In genomic region chr10:110040767-110041478, GRCh38 we compare ENCODE assay signal across 17 cellular contexts. TPM values are rescaled to one million over a fixed set of nuclear protein-coding genes. Genes with fewer than 3 reads are reported as not detected.
DNase-seq lines count a peak whose midpoint lies in the region; ATAC-seq, FAIRE-seq and TF ChIP-seq lines count a peak whose summit lies in the region.
"Had no signal": no experiment of that assay in that cellular context is flagged by ENCODE, and none has a peak within 500 bp of the region (broad histone marks: within the 10 kb centered on the region; RNA-seq: fewer than 3 reads in every experiment).

No MANE protein-coding gene starts in this region.

- FAIRE-seq in H54 (lab: Jason Lieb, UNC), result peak; percentile 6

- no peaks in the 10 kb centered on the region for H3K27me3 Mint-ChIP-seq in activated CD8-positive, alpha-beta T cell treated with anti-CD3 and anti-CD28 coated beads for 36 hours
- H3K27me3 Mint-ChIP-seq in activated CD8-positive, alpha-beta T cell treated with anti-CD3 and anti-CD28 coated beads, Interleukin-2, amount 10 ng/mL, durations not matched to agents 7 days and 5 days (ENCODE audit: low read depth), result no peaks in the 10 kb centered on the region
- no peaks in the 10 kb centered on the region for H3K27me3 Mint-ChIP-seq in natural killer cell treated with Interleukin-12 subunit alpha and Interleukin-12 subunit beta and Interleukin-15 and Interleukin-18, amount 100 ng/mL, for 72 hours
- H3K27me3 Mint-ChIP-seq: activated naive CD8-positive, alpha-beta T cell treated with anti-CD3 and anti-CD28 coated beads, Interleukin-2, amount 10 ng/mL, durations not matched to agents 7 days and 5 days had no signal

- H3K9ac ChIP-seq in PC-3 (ENCODE audit: low read length), result no peak overlapping the region
- H3K9ac ChIP-seq: parathyroid adenoma had no signal

- intact Hi-C loops in activated CD8-positive, alpha-beta T cell treated with anti-CD3 and anti-CD28 coated beads for 36 hours (cut with micrococcal nuclease), result no loop called here
- intact Hi-C loops in body of pancreas (cut with DNase I) (no loop called here), PC-3 (cut with micrococcal nuclease) (no loop called here)

- H4K20me1 ChIP-seq in PC-3 (ENCODE audit: low read length), result no peaks in the 10 kb centered on the region

- 0 out of 2 replicates have a peak, but pooled peaks cover 3% of the 10 kb centered on the region for H3K79me2 ChIP-seq in PC-3 (ENCODE audit: low read length)

- H3K4me2 ChIP-seq in PC-3 (ENCODE audit: low read length), result no peak overlapping the region

- H3K27ac ChIP-seq in body of pancreas (peak overlapping the region in 3 of 4 donors; percentile 14 to 61 (median 52)), PC-3 (ENCODE audit: low read length) (no peak overlapping the region)
- H3K27ac ChIP-seq: parathyroid adenoma, Peyer's patch, thoracic aorta had no signal

- no peaks in the 10 kb centered on the region for H3K9me3 ChIP-seq in body of pancreas
- H3K9me3 ChIP-seq in PC-3 (ENCODE audit: low read length), result no peaks in the 10 kb centered on the region
- H3K9me3 ChIP-seq: Peyer's patch, thoracic aorta had no signal

- peaks cover 44% of the 10 kb centered on the region for H3K4me1 ChIP-seq in body of pancreas
- H3K4me1 ChIP-seq in PC-3 (ENCODE audit: insufficient read depth, low read length), result no peaks in the 10 kb centered on the region
- H3K4me1 ChIP-seq: parathyroid adenoma, Peyer's patch had no signal

- WGBS in body of pancreas, 2 donors, result 61 to 77% methylated on average over 9 of the region's 9 CpGs

- no peaks in the 10 kb centered on the region for H3F3A ChIP-seq in PC-3 (ENCODE audit: low read length, unreplicated experiment)

- CTCF ChIA-PET in activated CD8-positive, alpha-beta T cell treated with anti-CD3 and anti-CD28 coated beads for 36 hours (lab: Charles Lee), result interaction anchor here (1.8 kb wide), 1 partner anchor 11 kb away, joined by 6 read pairs; no protein-coding TSS in a partner anchor
- CTCF ChIA-PET in activated CD8-positive, alpha-beta T cell treated with anti-CD3 and anti-CD28 coated beads, Interleukin-2, amount 10 ng/mL, durations not matched to agents 7 days and 5 days (lab: Charles Lee), result interaction anchor here (1.0 kb wide), 1 partner anchor 63 kb away, joined by 4 read pairs; no protein-coding TSS in a partner anchor
- CTCF ChIA-PET in PC-3 (lab: Charles Lee), result no interaction called here

- no peaks in the 10 kb centered on the region for H3K9me2 ChIP-seq in PC-3 (replicated peaks; ENCODE audit: low read length)

- H3K4me1 Mint-ChIP-seq in activated CD8-positive, alpha-beta T cell treated with anti-CD3 and anti-CD28 coated beads for 36 hours (ENCODE audit: low read depth), result peaks cover 73% of the 10 kb centered on the region
- peaks cover 29% of the 10 kb centered on the region for H3K4me1 Mint-ChIP-seq in activated CD8-positive, alpha-beta T cell treated with anti-CD3 and anti-CD28 coated beads, Interleukin-2, amount 10 ng/mL, durations not matched to agents 7 days and 5 days (ENCODE audit: low read depth)
- H3K4me1 Mint-ChIP-seq in natural killer cell treated with Interleukin-12 subunit alpha and Interleukin-12 subunit beta and Interleukin-15 and Interleukin-18, amount 100 ng/mL, for 72 hours (ENCODE audit: low read depth in 2 of 2), result peaks cover 40 to 66% of the 10 kb centered on the region in 2 donors

- H2AFZ ChIP-seq in PC-3 (ENCODE audit: low read length), result no peak overlapping the region
- H2AFZ ChIP-seq: parathyroid adenoma had no signal

- H3K36me3 ChIP-seq in body of pancreas (replicated peaks in 1 of 2; ENCODE audit: insufficient read depth in 1 of 2, low read depth in 2 of 2), result no peaks in the 10 kb centered on the region
- no peaks in the 10 kb centered on the region for H3K36me3 ChIP-seq in PC-3 (ENCODE audit: low read depth, low read length)
- H3K36me3 ChIP-seq: Peyer's patch, thoracic aorta had no signal

- peak overlapping the region; percentile 3 for H3K27ac Mint-ChIP-seq in activated CD8-positive, alpha-beta T cell treated with anti-CD3 and anti-CD28 coated beads for 36 hours
- H3K27ac Mint-ChIP-seq in activated CD8-positive, alpha-beta T cell treated with anti-CD3 and anti-CD28 coated beads, Interleukin-2, amount 10 ng/mL, durations not matched to agents 7 days and 5 days, result no peak overlapping the region
- H3K27ac Mint-ChIP-seq in natural killer cell treated with Interleukin-12 subunit alpha and Interleukin-12 subunit beta and Interleukin-15 and Interleukin-18, amount 100 ng/mL, for 72 hours, result peak overlapping the region; percentile 45 to 81
- H3K27ac Mint-ChIP-seq: activated naive CD8-positive, alpha-beta T cell treated with anti-CD3 and anti-CD28 coated beads, Interleukin-2, amount 10 ng/mL, durations not matched to agents 7 days and 5 days had no signal

- peaks cover 5% of the 10 kb centered on the region for H3K9me3 Mint-ChIP-seq in activated CD8-positive, alpha-beta T cell treated with anti-CD3 and anti-CD28 coated beads for 36 hours
- peaks cover 5% of the 10 kb centered on the region for H3K9me3 Mint-ChIP-seq in activated CD8-positive, alpha-beta T cell treated with anti-CD3 and anti-CD28 coated beads, Interleukin-2, amount 10 ng/mL, durations not matched to agents 7 days and 5 days (ENCODE audit: insufficient read depth)
- no peaks in the 10 kb centered on the region for H3K9me3 Mint-ChIP-seq in natural killer cell treated with Interleukin-12 subunit alpha and Interleukin-12 subunit beta and Interleukin-15 and Interleukin-18, amount 100 ng/mL, for 72 hours

- TF ChIP-seq CTCF in activated CD8-positive, alpha-beta T cell treated with anti-CD3 and anti-CD28 coated beads for 36 hours (IDR thresholded peaks at IDR 0.05), result no peak
- TF ChIP-seq CTCF in body of pancreas (IDR thresholded peaks at IDR 0.05) (no peak), PC-3 (conservative IDR thresholded peaks at IDR 0.05; ENCODE audit: low read depth, low read length) (no peak)

- H3K4me3 Mint-ChIP-seq in activated CD8-positive, alpha-beta T cell treated with anti-CD3 and anti-CD28 coated beads for 36 hours, result no peak overlapping the region
- H3K4me3 Mint-ChIP-seq in activated CD8-positive, alpha-beta T cell treated with anti-CD3 and anti-CD28 coated beads, Interleukin-2, amount 10 ng/mL, durations not matched to agents 7 days and 5 days, result no peak overlapping the region
- H3K4me3 Mint-ChIP-seq in natural killer cell treated with Interleukin-12 subunit alpha and Interleukin-12 subunit beta and Interleukin-15 and Interleukin-18, amount 100 ng/mL, for 72 hours, result peak overlapping the region; percentile 0
- H3K4me3 Mint-ChIP-seq: activated naive CD8-positive, alpha-beta T cell treated with anti-CD3 and anti-CD28 coated beads, Interleukin-2, amount 10 ng/mL, durations not matched to agents 7 days and 5 days had no signal

- peaks cover 13% of the 10 kb centered on the region for H3K36me3 Mint-ChIP-seq in activated CD8-positive, alpha-beta T cell treated with anti-CD3 and anti-CD28 coated beads for 36 hours (ENCODE audit: low read depth)
- H3K36me3 Mint-ChIP-seq in activated CD8-positive, alpha-beta T cell treated with anti-CD3 and anti-CD28 coated beads, Interleukin-2, amount 10 ng/mL, durations not matched to agents 7 days and 5 days (ENCODE audit: low read depth), result peaks cover 9% of the 10 kb centered on the region
- no peaks in the 10 kb centered on the region for H3K36me3 Mint-ChIP-seq in natural killer cell treated with Interleukin-12 subunit alpha and Interleukin-12 subunit beta and Interleukin-15 and Interleukin-18, amount 100 ng/mL, for 72 hours

- POLR2A ChIA-PET in activated CD8-positive, alpha-beta T cell treated with anti-CD3 and anti-CD28 coated beads for 36 hours (lab: Charles Lee), result no interaction called here
- POLR2A ChIA-PET in activated CD8-positive, alpha-beta T cell treated with anti-CD3 and anti-CD28 coated beads, Interleukin-2, amount 10 ng/mL, durations not matched to agents 7 days and 5 days (lab: Charles Lee), result no interaction called here
- POLR2A ChIA-PET in PC-3 (lab: Charles Lee; ENCODE audit: unreplicated experiment), result no interaction called here

- no TSS peak for BruUV-seq in PC-3 (replicated peaks; lab: Mats Ljungman, UMichigan)

- ATAC-seq in activated CD8-positive, alpha-beta T cell treated with anti-CD3 and anti-CD28 coated beads for 36 hours, result no peak
- no peak for ATAC-seq in activated CD8-positive, alpha-beta T cell treated with anti-CD3 and anti-CD28 coated beads, Interleukin-2, amount 10 ng/mL, durations not matched to agents 7 days and 5 days
- ATAC-seq in body of pancreas, result peak; percentile 40
- no peak for ATAC-seq in natural killer cell treated with Interleukin-12 subunit alpha and Interleukin-12 subunit beta and Interleukin-15 and Interleukin-18, amount 100 ng/mL, for 72 hours
- ATAC-seq in PC-3, result no peak

- no peaks in the 10 kb centered on the region for H3K27me3 ChIP-seq in body of pancreas
- no peaks in the 10 kb centered on the region for H3K27me3 ChIP-seq in PC-3 (ENCODE audit: low read length)
- H3K27me3 ChIP-seq: Peyer's patch had no signal

- H3K4me3 ChIP-seq in body of pancreas (no peak overlapping the region), PC-3 (ENCODE audit: low read length) (no peak overlapping the region)
- H3K4me3 ChIP-seq: Peyer's patch, thoracic aorta had no signal

- no peak for DNase-seq in activated CD8-positive, alpha-beta T cell treated with anti-CD3 and anti-CD28 coated beads for 36 hours
- DNase-seq in activated CD8-positive, alpha-beta T cell treated with anti-CD3 and anti-CD28 coated beads, Interleukin-2, amount 10 ng/mL, durations not matched to agents 7 days and 5 days, result no peak
- DNase-seq in H54 (ENCODE audit: insufficient read length, low spot score) (no peak), body of pancreas (no peak), GDM1 (lab: John Stamatoyannopoulos, UW) (no peak), NCI-H226 (no peak), PC-3 (no peak)
- no peak for DNase-seq in natural killer cell treated with Interleukin-12 subunit alpha and Interleukin-12 subunit beta and Interleukin-15 and Interleukin-18, amount 100 ng/mL, for 72 hours (ENCODE audit: low spot score)
- DNase-seq: activated CD4-positive, alpha-beta T cell treated with anti-CD3 and anti-CD28 coated beads, Interleukin-2, amount 50 U/mL, for 48 hours; activated naive CD8-positive, alpha-beta T cell treated with anti-CD3 and anti-CD28 coated beads, Interleukin-2, amount 10 ng/mL, durations not matched to agents 7 days and 5 days; cortex of kidney; hippocampal formation; NCI-H524; Peyer's patch; T-helper 9 cell had no signal

- TF ChIP-seq POLR2A in H54 (IDR thresholded peaks at IDR 0.05; ENCODE audit: low read depth, low read length), result no peak
- TF ChIP-seq POLR2A in body of pancreas (IDR thresholded peaks at IDR 0.05), result no peak

RNA-seq across cellular contexts. Expression of gene ADD3, which starts 33.1 kb away (rescaled TPM):
- 10 to 100 TPM; 66.8 to 77.0 TPM for total RNA-seq in activated CD8-positive, alpha-beta T cell treated with anti-CD3 and anti-CD28 coated beads for 36 hours
- total RNA-seq in activated CD8-positive, alpha-beta T cell treated with anti-CD3 and anti-CD28 coated beads, Interleukin-2, amount 10 ng/mL, durations not matched to agents 7 days and 5 days, result 100 to 1,000 TPM; 172 to 200 TPM
- 10 to 100 TPM; 37.9 to 40.5 TPM for total RNA-seq in body of pancreas
- 10 to 100 TPM; 44.0 to 81.5 TPM for total RNA-seq in natural killer cell treated with Interleukin-12 subunit alpha and Interleukin-12 subunit beta and Interleukin-15 and Interleukin-18, amount 100 ng/mL, for 72 hours
- 25.7 and 30.3 TPM in 2 replicates for total RNA-seq in PC-3 (2014; rRNA removed)
